8 cellular contexts compared by ENCODE assay signal in the genomic region with DNA sequence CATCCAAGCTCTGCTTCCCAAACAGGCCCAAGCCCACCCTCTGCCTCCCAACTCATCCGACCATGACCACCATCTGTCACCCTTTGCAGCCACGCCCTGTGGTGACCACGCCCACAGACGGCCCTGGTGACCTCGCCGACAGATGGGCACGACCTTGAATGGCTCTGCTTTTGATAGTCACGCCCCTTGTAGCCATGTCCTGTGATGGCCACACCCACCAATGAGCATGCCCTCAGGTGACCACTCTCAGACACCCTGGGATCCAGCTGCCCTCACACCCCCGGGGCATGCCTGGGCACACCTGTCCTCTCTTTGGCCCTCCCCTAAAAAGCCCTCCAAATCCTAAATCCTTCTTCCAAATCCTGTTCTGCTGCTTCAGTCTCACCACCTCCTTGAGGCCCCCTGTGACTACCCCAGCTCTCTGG. TPM values are rescaled to one million over a fixed set of nuclear protein-coding genes. Genes with fewer than 3 reads are reported as not detected.
DNase-seq lines count a peak whose midpoint lies in the region; ATAC-seq, FAIRE-seq and TF ChIP-seq lines count a peak whose summit lies in the region.

No MANE protein-coding gene starts in this region.

- RAD21 ChIA-PET in GM12878 (lab: Charles Lee; ENCODE audit: unreplicated experiment): interaction anchor here (0.9 to 1.3 kb wide), 4 partner anchors 14 to 578 kb away, joined by 3 to 5 read pairs (median 4); no protein-coding TSS in a partner anchor

- H3K56ac ChIP-seq in IMR-90 (ENCODE audit: extremely low read depth, insufficient read depth, low read length): no peak overlapping the region

- peak overlapping the region; percentile 82 for H2AK5ac ChIP-seq in IMR-90 (ENCODE audit: low read depth, low read length)

- TF ChIP-seq RAD21 in IMR-90 (IDR thresholded peaks at IDR 0.05; ENCODE audit: low read length) (no peak), GM12878 (IDR thresholded peaks at IDR 0.05; ENCODE audit: insufficient read depth, low read depth, low read length) (no peak)

- no peak overlapping the region for H2BK15ac ChIP-seq in IMR-90 (ENCODE audit: low read depth, low read length)

- no peak overlapping the region for H2BK5ac ChIP-seq in IMR-90 (ENCODE audit: low read depth, low read length, poor library complexity, severe bottlenecking)

- peak overlapping the region; percentile 87 to 99 for H4K8ac ChIP-seq in IMR-90 (ENCODE audit: low read depth in 2 of 2, low read length in 2 of 2)

- dilution Hi-C loops in IMR-90 (cut with HindIII; ENCODE audit: low sequenced_read_pairs, unreplicated experiment): no loop called here

- peak overlapping the region; percentile 95; the same call in 1 of the 2 replicates for H4K91ac ChIP-seq in IMR-90 (ENCODE audit: insufficient read depth, low read depth, low read length)

- in situ Hi-C loops in IMR-90 (cut with MboI; ENCODE audit: low sequenced_read_pairs): no loop called here
- in situ Hi-C loops in GM12878 (cut with MboI): no loop called here

- BruUV-seq in IMR-90 (replicated peaks; lab: Mats Ljungman, UMichigan) (no TSS peak), GM12878 (replicated peaks; lab: Mats Ljungman, UMichigan) (no TSS peak)

- H3K79me1 ChIP-seq in IMR-90 (ENCODE audit: low read depth in 1 of 2, low read length in 2 of 2): no peaks in the 10 kb centered on the region

- 0 out of 2 replicates have a peak overlapping the region, but pooled peaks have one; percentile 0 for H2BK120ac ChIP-seq in IMR-90 (ENCODE audit: low read depth, low read length)

- peak overlapping the region; percentile 60; the same call in 1 of the 2 replicates for H3K23ac ChIP-seq in IMR-90 (ENCODE audit: low read depth, low read length)

- peaks cover 5% of the 10 kb centered on the region for H3K9me3 ChIP-seq in IMR-90 (ENCODE audit: control insufficient read depth, insufficient read depth, low read length)
- no peaks in the 10 kb centered on the region; the same call in 1 of the 3 replicates for H3K9me3 ChIP-seq in GM12878 (replicated peaks; ENCODE audit: control insufficient read depth, insufficient read depth, low read length)
- no peaks in the 10 kb centered on the region for H3K9me3 ChIP-seq in vagina
- no peaks in the 10 kb centered on the region for H3K9me3 ChIP-seq in effector memory CD4-positive, alpha-beta T cell (ENCODE audit: control insufficient read depth, low read length)

- no peaks in the 10 kb centered on the region for H3K79me2 ChIP-seq in GM12878 (ENCODE audit: control insufficient read depth, insufficient read depth, low read length)

- no peak for TF ChIP-seq EP300 in GM12878 (IDR thresholded peaks at IDR 0.05; ENCODE audit: borderline replicate concordance in 1 of 2, control insufficient read depth in 1 of 2, low read depth in 2 of 2, low read length in 2 of 2)

- H3K4me3 ChIP-seq in AG04449 (ENCODE audit: low read depth, low read length) (peak overlapping the region; percentile 77), IMR-90 (ENCODE audit: insufficient read depth, low read depth, low read length) (peak overlapping the region; percentile 75; the same call in 1 of the 2 replicates), GM12878 (no peak overlapping the region), vagina (peak overlapping the region; percentile 55 to 73)
- H3K4me3 ChIP-seq in effector memory CD4-positive, alpha-beta T cell (ENCODE audit: insufficient read depth, low read depth, low read length, poor library complexity, severe bottlenecking): no peak overlapping the region

- DNase-seq in AG04449 (ENCODE audit: low read depth, low spot score) (no peak), IMR-90 (no peak), GM12878 (ENCODE audit: low read depth, low spot score) (no peak), left colon (peak; percentile 65 to 70), vagina (ENCODE audit: extremely low spot score in 2 of 2) (no peak)
- no peak for DNase-seq in effector memory CD4-positive, alpha-beta T cell

- no peak overlapping the region for H3K18ac ChIP-seq in IMR-90 (ENCODE audit: low read depth, low read length)

- no peak for TF ChIP-seq CTCF in AG04449 (IDR thresholded peaks at IDR 0.05; ENCODE audit: insufficient read depth, low read length, missing control alignments)
- no peak for TF ChIP-seq CTCF in IMR-90 (conservative IDR thresholded peaks at IDR 0.05; ENCODE audit: low read depth, low read length)
- TF ChIP-seq CTCF in GM12878 (IDR thresholded peaks at IDR 0.05 in 2 of 3, conservative IDR thresholded peaks at IDR 0.05 in 1 of 3; ENCODE audit: control insufficient read depth in 2 of 3, extremely low read depth in 1 of 3, insufficient read depth in 1 of 3, low read depth in 3 of 3, low read length in 3 of 3): no peak
- TF ChIP-seq CTCF in vagina (IDR thresholded peaks at IDR 0.05): no peak

- H3K4me1 ChIP-seq in IMR-90 (ENCODE audit: control insufficient read depth, insufficient read depth, low read length) (peaks cover 3% of the 10 kb centered on the region), GM12878 (ENCODE audit: control insufficient read depth, insufficient read depth, low read length) (peaks cover 9% of the 10 kb centered on the region), vagina (peaks cover 17% of the 10 kb centered on the region)
- H3K4me1 ChIP-seq in effector memory CD4-positive, alpha-beta T cell (ENCODE audit: control insufficient read depth, insufficient read depth, low read length, poor library complexity, severe bottlenecking): no peaks in the 10 kb centered on the region

- H3K9me1 ChIP-seq in IMR-90 (ENCODE audit: insufficient read depth, low read length): peaks cover 13% of the 10 kb centered on the region

- H2AFZ ChIP-seq in IMR-90 (replicated peaks; ENCODE audit: low read length, poor library complexity) (peak overlapping the region; percentile 96), GM12878 (ENCODE audit: control insufficient read depth, low read depth, low read length) (no peak overlapping the region)

- peak overlapping the region; percentile 98 for H2AK9ac ChIP-seq in IMR-90 (replicated peaks; ENCODE audit: low read depth, low read length, poor library complexity)

- CTCF ChIA-PET in AG04449 (lab: Yijun Ruan, JAX): interaction anchor here (0.8 to 3.8 kb wide), 5 partner anchors 13 to 537 kb away, joined by 3 to 25 read pairs (median 4); no protein-coding TSS in a partner anchor
- CTCF ChIA-PET in IMR-90 (lab: Yijun Ruan, JAX): no interaction called here
- CTCF ChIA-PET in GM12878 (lab: Yijun Ruan, JAX): interaction anchor here (0.7 to 2.1 kb wide), 7 partner anchors 13 to 565 kb away, joined by 3 to 14 read pairs (median 3); no protein-coding TSS in a partner anchor

- intact Hi-C loops in IMR-90 (cut with micrococcal nuclease) (loop anchor here (5.0 kb wide), 1 partner anchor 585 kb away; no protein-coding TSS in a partner anchor), GM12878 (cut with micrococcal nuclease; ENCODE audit: unreplicated experiment) (no loop called here), left colon (cut with DNase I, micrococcal nuclease) (no loop called here), vagina (cut with DNase I) (loop anchor here (5.0 kb wide), 1 partner anchor 1350 kb away; no protein-coding TSS in a partner anchor)

- no peak overlapping the region for H3K9ac ChIP-seq in IMR-90 (ENCODE audit: low read depth, low read length)
- H3K9ac ChIP-seq in GM12878 (ENCODE audit: control insufficient read depth, insufficient read depth, low read length): no peak overlapping the region

- H3K27me3 ChIP-seq in IMR-90 (ENCODE audit: control insufficient read depth, insufficient read depth, low read length): no peaks in the 10 kb centered on the region
- 0 out of 4 replicates have a peak, but pooled peaks cover 0 to 4% of the 10 kb centered on the region in 2 experiments for H3K27me3 ChIP-seq in GM12878 (replicated peaks in 1 of 2; ENCODE audit: control insufficient read depth in 2 of 2, insufficient read depth in 2 of 2, low read length in 1 of 2)
- no peaks in the 10 kb centered on the region for H3K27me3 ChIP-seq in vagina
- peaks cover 3% of the 10 kb centered on the region for H3K27me3 ChIP-seq in effector memory CD4-positive, alpha-beta T cell (replicated peaks; ENCODE audit: control insufficient read depth, insufficient read depth, low read length, poor library complexity, severe bottlenecking)

- H4K20me1 ChIP-seq in IMR-90 (ENCODE audit: insufficient read depth, low read length) (no peaks in the 10 kb centered on the region), GM12878 (ENCODE audit: control insufficient read depth, insufficient read depth) (no peaks in the 10 kb centered on the region)

- H3K4ac ChIP-seq in IMR-90 (ENCODE audit: low read depth, low read length): peak overlapping the region; percentile 92

- SMC1A ChIA-PET in GM12878 (lab: Charles Lee; ENCODE audit: uncharacterized antibody, unreplicated experiment): interaction anchor here (0.9 to 1.0 kb wide), 2 partner anchors 13 to 16 kb away, joined by 4 read pairs; no protein-coding TSS in a partner anchor

- FAIRE-seq in GM12878 (lab: Jason Lieb, UNC): no peak

- H3K36me3 ChIP-seq in IMR-90 (ENCODE audit: control insufficient read depth, insufficient read depth, low read length) (no peaks in the 10 kb centered on the region), GM12878 (ENCODE audit: control insufficient read depth in 2 of 2, insufficient read depth in 2 of 2, low read length in 1 of 2) (no peaks in the 10 kb centered on the region), vagina (no peaks in the 10 kb centered on the region)
- H3K36me3 ChIP-seq in effector memory CD4-positive, alpha-beta T cell (ENCODE audit: control insufficient read depth, insufficient read depth, low read length): no peaks in the 10 kb centered on the region

- no peak overlapping the region for H2BK20ac ChIP-seq in IMR-90 (ENCODE audit: low read depth, low read length)

- H3K27ac ChIP-seq in IMR-90 (ENCODE audit: insufficient read depth, low read length): no peak overlapping the region
- no peak overlapping the region for H3K27ac ChIP-seq in GM12878 (ENCODE audit: control insufficient read depth, insufficient read depth)
- peak overlapping the region; percentile 78 for H3K27ac ChIP-seq in vagina
- H3K27ac ChIP-seq in effector memory CD4-positive, alpha-beta T cell (ENCODE audit: insufficient read depth, low read length, poor library complexity, severe bottlenecking): no peak overlapping the region

- H4K5ac ChIP-seq in IMR-90 (ENCODE audit: low read depth, low read length): peak overlapping the region; percentile 89

- ATAC-seq in IMR-90 (ENCODE audit: low read depth): no peak
- ATAC-seq in GM12878: peak; percentile 22
- ATAC-seq in left colon: peak; percentile 23
- ATAC-seq in GM21423 (IDR thresholded peaks at IDR 0.05; ENCODE audit: unreplicated experiment): no peak
- ATAC-seq in HG02973 (IDR thresholded peaks at IDR 0.05; ENCODE audit: unreplicated experiment): no peak

- POLR2A ChIA-PET in AG04449 (lab: Yijun Ruan, JAX) (no interaction called here), IMR-90 (lab: Charles Lee; ENCODE audit: unreplicated experiment) (no interaction called here), GM12878 (lab: Charles Lee) (no interaction called here)

- WGBS in IMR-90 (ENCODE audit: extremely low coverage in 2 of 2, insufficient read length in 1 of 2), 2 experiments: 67% methylated on average over 8 of the region's 9 CpGs; no CpG with 5 or more reads in 1 of the 2 experiments
- WGBS in GM12878 (ENCODE audit: insufficient coverage, insufficient replicate concordance, low lambda C conversion rate, missing lambda C conversion rate): 32% methylated on average over 9 of the region's 9 CpGs

- H3K4me2 ChIP-seq in IMR-90 (ENCODE audit: low read depth, low read length) (peak overlapping the region; percentile 76; the same call in 1 of the 2 replicates), GM12878 (ENCODE audit: control insufficient read depth, insufficient read depth) (peak overlapping the region; percentile 82)

- no peak for TF ChIP-seq POLR2A in IMR-90 (IDR thresholded peaks at IDR 0.05; ENCODE audit: low read depth, low read length)
- TF ChIP-seq POLR2A in GM12878 (IDR thresholded peaks at IDR 0.05; ENCODE audit: low read depth, low read length): no peak
- TF ChIP-seq POLR2A in vagina (IDR thresholded peaks at IDR 0.05): no peak

- H3K14ac ChIP-seq in IMR-90 (replicated peaks; ENCODE audit: low read depth, low read length): peak overlapping the region; percentile 87

RNA-seq across cellular contexts. Expression of a gene that starts 51.0 kb away (rescaled TPM):
- total RNA-seq in IMR-90 (2012; rRNA removed) (120 and 213 TPM in 2 replicates), GM12878 (2014; rRNA removed) (42.0 and 48.6 TPM in 2 replicates), GM12878 (2014; rRNA removed; fragmentation: Illumina TruSeq; extraction: Trizol) (61.1 and 63.5 TPM in 2 replicates), GM12878 (2021) (131 and 132 TPM in 2 replicates), left colon (100 to 1,000 TPM; 118 to 136 TPM), vagina (48.1 TPM)
- polyA plus RNA-seq in IMR-90 (2012; rRNA removed) (110 and 115 TPM in 2 replicates), GM12878 (2011; rRNA removed) (165 and 224 TPM in 2 replicates), GM12878 (2014; fragmentation: Illumina TruSeq; extraction: Trizol) (120 and 125 TPM in 2 replicates), GM12878 (2014; fragmentation: Nextera tagmentation; extraction: Ambion mirVana) (100 to 1,000 TPM; 123 to 151 TPM), GM12878 (2014; rRNA removed) (69.6 and 93.3 TPM in 2 replicates), GM12878 (2016; fragmentation: Nextera tagmentation; extraction: Ambion mirVana) (100 to 1,000 TPM; 201 to 209 TPM)
- polyA plus RNA-seq in IMR-90 (2012; cell fraction: cytosol; rRNA removed): 16.4 and 30.1 TPM in 2 replicates
- polyA plus RNA-seq in IMR-90 (2012; cell fraction: nucleus; rRNA removed; ENCODE audit: low replicate concordance): 4.4 and 31.2 TPM in 2 replicates
- 75.6 and 78.6 TPM in 2 replicates for total RNA-seq in GM12878 (2013; cell fraction: nucleolus; rRNA removed)
- 70.3 TPM for polyA plus RNA-seq in GM12878 (2011; ENCODE audit: low read depth)
- polyA plus RNA-seq in GM12878 (2011; cell fraction: cytosol; rRNA removed): 62.3 and 76.2 TPM in 2 replicates
- 58.9 and 74.6 TPM in 2 replicates for polyA plus RNA-seq in GM12878 (2011; cell fraction: nucleus; rRNA removed)
- polyA plus RNA-seq in GM12878 (2012): 118 and 133 TPM in 2 replicates
- 83.2 and 145 TPM in 2 replicates for polyA minus RNA-seq in GM12878 (2011; rRNA and poly(A)+ RNA removed)
- 44.9 and 52.2 TPM in 2 replicates for polyA minus RNA-seq in GM12878 (2011; cell fraction: cytosol; rRNA and poly(A)+ RNA removed)
- 10.9 and 20.8 TPM in 2 replicates for polyA minus RNA-seq in GM12878 (2011; cell fraction: nucleus; rRNA and poly(A)+ RNA removed)

Comparison
In these comparisons a context has a peak if more than half of its experiments do, and no peak if none do; other contexts are left out.
1. DNase-seq: peak in left colon (2 of 2); none in AG04449 (single experiment), IMR-90 (single experiment), GM12878 (single experiment), vagina (0 of 2) and effector memory CD4-positive, alpha-beta T cell (0 of 3).
2. H3K4me3 ChIP-seq: peak in AG04449 (single experiment), IMR-90 (single experiment) and vagina (2 of 2); none in GM12878 (single experiment) and effector memory CD4-positive, alpha-beta T cell (single experiment).
3. ATAC-seq: peak in GM12878 (single experiment) and left colon (single experiment); none in IMR-90 (single experiment), GM21423 (single experiment) and HG02973 (single experiment).
4. intact Hi-C loops: an anchor here in IMR-90 (5.0 kb wide) and vagina (5.0 kb wide); none called in GM12878 and left colon.